ENCODE assay signal across 18 cellular contexts in the genomic region with DNA sequence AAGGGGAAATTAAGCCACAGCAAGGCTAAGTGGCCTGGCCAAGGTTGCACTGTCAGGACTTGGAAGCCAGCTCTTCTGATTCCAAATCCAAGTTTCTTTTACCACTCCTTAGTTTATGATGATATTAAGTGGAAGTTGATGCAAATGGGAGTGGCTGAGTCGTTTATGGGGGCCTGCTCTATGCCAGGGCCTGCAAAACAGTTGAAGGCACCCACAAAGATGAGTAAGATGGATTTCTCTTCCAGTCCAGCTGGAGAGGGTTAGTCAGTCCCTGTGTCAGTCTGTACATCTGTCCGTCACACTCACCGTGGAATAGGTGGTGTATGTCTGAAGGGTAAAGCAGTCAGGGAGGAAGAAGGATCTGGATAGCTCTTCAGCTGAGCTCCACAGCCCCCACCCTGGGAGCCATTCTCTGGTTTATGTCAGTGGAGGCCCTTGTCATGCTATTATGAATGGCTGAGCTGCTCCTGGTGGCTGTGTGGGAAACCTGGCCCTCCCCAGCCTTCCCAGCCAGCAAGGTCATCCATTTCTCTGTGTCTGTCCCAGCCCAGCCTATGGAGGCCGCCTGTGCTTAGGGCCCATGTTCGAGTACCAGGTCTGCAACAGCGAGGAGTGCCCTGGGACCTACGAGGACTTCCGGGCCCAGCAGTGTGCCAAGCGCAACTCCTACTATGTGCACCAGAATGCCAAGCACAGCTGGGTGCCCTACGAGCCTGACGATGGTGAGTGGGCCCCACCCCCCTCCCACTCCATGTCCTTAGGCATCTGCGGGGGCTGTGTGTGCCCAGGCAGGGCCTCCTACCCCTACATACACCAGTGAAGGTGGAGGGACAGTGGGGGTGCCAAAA. TPM values are rescaled to one million over a fixed set of nuclear protein-coding genes. Genes with fewer than 3 reads are reported as not detected.
"Had no signal": no experiment of that assay in that cellular context is flagged by ENCODE, and none has a peak within 500 bp of the region (broad histone marks: within the 10 kb centered on the region; RNA-seq: fewer than 3 reads in every experiment).

No MANE protein-coding gene starts in this region.

- H3K9me3 ChIP-seq: body of pancreas, esophagus muscularis mucosa, left lung, transverse colon had no signal

- H3K36me3 ChIP-seq: esophagus muscularis mucosa, left lung, neural progenitor cell, transverse colon had no signal

- H2AFZ ChIP-seq: neural progenitor cell, parathyroid adenoma had no signal

- H3K4me3 Mint-ChIP-seq: activated T-helper 1 cell treated with anti-CD3 and anti-CD28 coated beads, Interleukin-12 subunit alpha, Interleukin-12 subunit beta, Interleukin-2, Interleukin-4 antibody, amounts not matched to agents 30 ng/mL and 10 ng/mL and 1 ng/mL, durations not matched to agents 14 hours and 24 hours and 36 hours; immature natural killer cell; neural progenitor cell; T-cell had no signal

- H3K4me2 ChIP-seq: neural progenitor cell, smooth muscle cell had no signal

- H3K9ac ChIP-seq: neural progenitor cell, parathyroid adenoma had no signal

- H3K27ac Mint-ChIP-seq: activated T-helper 1 cell treated with anti-CD3 and anti-CD28 coated beads, Interleukin-12 subunit alpha, Interleukin-12 subunit beta, Interleukin-2, Interleukin-4 antibody, amounts not matched to agents 30 ng/mL and 10 ng/mL and 1 ng/mL, durations not matched to agents 14 hours and 24 hours and 36 hours; neural progenitor cell; T-cell had no signal

- H3K9me3 Mint-ChIP-seq: immature natural killer cell, neural progenitor cell, T-cell had no signal

- H3K79me2 ChIP-seq: parathyroid adenoma had no signal

- H3K27me3 Mint-ChIP-seq: T-cell had no signal

- H3K36me3 Mint-ChIP-seq: immature natural killer cell, neural progenitor cell, T-cell had no signal

- H3K4me1 ChIP-seq: body of pancreas, parathyroid adenoma had no signal

- H3K4me3 ChIP-seq: body of pancreas, esophagus muscularis mucosa, left lung, neural progenitor cell, SK-N-MC, smooth muscle cell, transverse colon had no signal

- H3K27me3 ChIP-seq: body of pancreas, esophagus muscularis mucosa, left lung, neural progenitor cell, transverse colon had no signal

- DNase-seq: activated naive CD4-positive, alpha-beta T cell; body of pancreas; cerebellar nuclear complex; immature natural killer cell; mesendoderm; substantia nigra; T-cell; T1000; transverse colon had no signal

- H3K27ac ChIP-seq: body of pancreas, esophagus muscularis mucosa, left lung, neural progenitor cell, parathyroid adenoma, SK-N-MC, VCaP had no signal

- FAIRE-seq: endometrium had no signal

RNA-seq across cellular contexts. Expression of gene TBATA, which starts 44.5 kb away (rescaled TPM):
- total RNA-seq: activated T-helper 1 cell treated with anti-CD3 and anti-CD28 coated beads, Interleukin-12 subunit alpha, Interleukin-12 subunit beta, Interleukin-2, Interleukin-4 antibody, amounts not matched to agents 30 ng/mL and 10 ng/mL and 1 ng/mL, durations not matched to agents 14 hours and 24 hours and 36 hours; body of pancreas; esophagus muscularis mucosa; left lung; smooth muscle cell; T-cell; transverse colon had no signal
- polyA plus RNA-seq: immature natural killer cell, smooth muscle cell had no signal
